1 cellular context compared by ENCODE assay signal in the genomic region with DNA sequence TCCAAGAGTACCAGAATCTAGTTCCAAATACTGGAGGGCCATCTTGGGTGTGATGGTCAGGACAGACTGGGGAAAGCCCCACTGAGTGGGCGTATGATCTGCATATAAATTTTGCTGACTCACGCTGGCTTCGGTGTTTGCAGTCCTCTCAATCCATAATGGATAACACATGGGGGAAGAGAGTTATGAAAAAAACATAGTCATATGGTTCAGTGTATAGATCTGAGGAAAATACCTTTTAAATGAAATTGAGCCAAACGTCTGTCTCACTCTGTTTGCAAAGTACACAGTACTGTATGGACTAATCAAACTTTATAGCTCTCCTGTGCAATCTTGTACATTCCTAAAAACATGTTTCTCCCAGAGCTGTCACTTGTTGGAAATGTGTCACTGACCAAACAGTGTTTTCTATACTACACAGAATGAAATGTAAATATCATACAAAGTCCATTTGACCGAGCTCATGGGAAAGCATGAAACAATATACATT.
TF ChIP-seq lines count a peak whose summit lies in the region.

No MANE protein-coding gene starts in this region.

TF ChIP-seq in endothelial cell of umbilical vein, 7 proteins besides CTCF, POLR2A, EP300 and RAD21 (continued from another document):
- no peak for TF ChIP-seq MYC (IDR thresholded peaks at IDR 0.05; ENCODE audit: low read depth, low read length)
- no peak for TF ChIP-seq FOS (IDR thresholded peaks at IDR 0.05; ENCODE audit: borderline replicate concordance, insufficient read depth, low read length)
